ENCODE assay signal across 19 cellular contexts in the genomic region with DNA sequence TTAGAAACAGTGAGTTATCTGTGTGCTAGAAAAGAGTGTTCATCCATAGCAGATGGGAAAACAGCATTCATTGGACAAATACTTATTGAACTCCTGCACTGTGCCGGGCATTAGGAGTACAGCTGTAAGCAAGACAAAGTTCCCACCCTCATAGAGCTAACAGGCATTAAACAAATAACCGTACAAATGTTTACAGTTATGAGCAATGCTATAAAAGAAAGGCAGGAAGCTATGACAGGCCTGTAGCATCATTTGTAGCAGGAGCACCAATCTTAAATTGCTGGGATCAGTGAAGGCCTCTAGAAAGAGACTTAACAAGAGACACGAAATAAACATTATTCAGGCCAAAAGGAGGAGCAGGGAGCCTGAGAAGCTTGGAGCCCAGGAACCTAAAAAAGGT. TPM values are rescaled to one million over a fixed set of nuclear protein-coding genes. Genes with fewer than 3 reads are reported as not detected.
A peak's percentile ranks its signal among the peaks of the same experiment; 100 is the strongest.
DNase-seq lines count a peak whose midpoint lies in the region; ATAC-seq and TF ChIP-seq lines count a peak whose summit lies in the region.
"Had no signal": no experiment of that assay in that cellular context is flagged by ENCODE, and none has a peak within 500 bp of the region (broad histone marks: within the 10 kb centered on the region; RNA-seq: fewer than 3 reads in every experiment).

No MANE protein-coding gene starts in this region.

- dilution Hi-C loops in IMR-90 (cut with HindIII; ENCODE audit: low sequenced_read_pairs, unreplicated experiment) = no loop called here

- 0 out of 2 replicates have a peak, but pooled peaks cover 3% of the 10 kb centered on the region for H4K20me1 ChIP-seq in IMR-90 (ENCODE audit: insufficient read depth, low read length)

- BruUV-seq in IMR-90 (replicated peaks; lab: Mats Ljungman, UMichigan) = no TSS peak

- intact Hi-C loops in IMR-90 (cut with micrococcal nuclease) = no loop called here

- H3K4me1 ChIP-seq in ACC112 (ENCODE audit: control insufficient read depth, insufficient read depth, low read length, unreplicated experiment) (peaks cover 26% of the 10 kb centered on the region), IMR-90 (ENCODE audit: control insufficient read depth, insufficient read depth, low read length) (peaks cover 7% of the 10 kb centered on the region)

- no peak overlapping the region for H4K8ac ChIP-seq in IMR-90 (ENCODE audit: low read depth in 2 of 2, low read length in 2 of 2)

- peak overlapping the region; percentile 30; the same call in 1 of the 2 replicates for H3K27ac ChIP-seq in ACC112 (ENCODE audit: low read depth, low read length)
- H3K27ac ChIP-seq in IMR-90 (ENCODE audit: insufficient read depth, low read length) = no peak overlapping the region
- H3K27ac ChIP-seq: PC-9 had no signal

- no peak overlapping the region for H3K56ac ChIP-seq in IMR-90 (ENCODE audit: extremely low read depth, insufficient read depth, low read length)

- H3K4me3 ChIP-seq in ACC112 (ENCODE audit: low read depth, low read length) = no peak overlapping the region
- H3K4me3 ChIP-seq in IMR-90 (ENCODE audit: insufficient read depth, low read depth, low read length) = no peak overlapping the region
- H3K4me3 ChIP-seq: PC-9 had no signal

- no peak overlapping the region for H2AK5ac ChIP-seq in IMR-90 (ENCODE audit: low read depth, low read length)

- CTCF ChIA-PET in IMR-90 (lab: Yijun Ruan, JAX) = interaction anchor here (0.5 to 0.6 kb wide), 2 partner anchors 41 to 569 kb away, joined by 4 read pairs; no protein-coding TSS in a partner anchor

- H3K27me3 ChIP-seq in ACC112 (ENCODE audit: insufficient read depth, low read length) (peaks cover 10% of the 10 kb centered on the region; the same call in 1 of the 2 replicates), IMR-90 (ENCODE audit: control insufficient read depth, insufficient read depth, low read length) (no peaks in the 10 kb centered on the region)

- no peak overlapping the region for H2AK9ac ChIP-seq in IMR-90 (replicated peaks; ENCODE audit: low read depth, low read length, poor library complexity)

- in situ Hi-C loops in IMR-90 (cut with MboI; ENCODE audit: low sequenced_read_pairs) = no loop called here

- H2BK5ac ChIP-seq in IMR-90 (ENCODE audit: low read depth, low read length, poor library complexity, severe bottlenecking) = no peak overlapping the region

- no CpG with 5 or more reads among the region's 3 CpGs for WGBS in IMR-90 (ENCODE audit: extremely low coverage in 2 of 2, insufficient read length in 1 of 2), 2 experiments

- no peaks in the 10 kb centered on the region; the same call in 1 of the 2 replicates for H3K9me1 ChIP-seq in IMR-90 (ENCODE audit: insufficient read depth, low read length)

- no peak overlapping the region for H2BK15ac ChIP-seq in IMR-90 (ENCODE audit: low read depth, low read length)

- no peak overlapping the region for H3K4me2 ChIP-seq in IMR-90 (ENCODE audit: low read depth, low read length)
- H3K4me2 ChIP-seq: PC-9 had no signal

- no peaks in the 10 kb centered on the region for H3K9me3 ChIP-seq in IMR-90 (ENCODE audit: control insufficient read depth, insufficient read depth, low read length)

- TF ChIP-seq CTCF in IMR-90 (conservative IDR thresholded peaks at IDR 0.05; ENCODE audit: low read depth, low read length) = no peak

- no peak overlapping the region for H3K23ac ChIP-seq in IMR-90 (ENCODE audit: low read depth, low read length)

- H2AFZ ChIP-seq in ACC112 (ENCODE audit: low read length, unreplicated experiment) (no peak overlapping the region), IMR-90 (replicated peaks; ENCODE audit: low read length, poor library complexity) (no peak overlapping the region)
- H2AFZ ChIP-seq: PC-9 had no signal

- no peak overlapping the region for H4K91ac ChIP-seq in IMR-90 (ENCODE audit: insufficient read depth, low read depth, low read length)

- H3K4ac ChIP-seq in IMR-90 (ENCODE audit: low read depth, low read length) = no peak overlapping the region

- H3K36me3 ChIP-seq in ACC112 (ENCODE audit: insufficient read depth, low read length) = no peaks in the 10 kb centered on the region
- H3K36me3 ChIP-seq in IMR-90 (ENCODE audit: control insufficient read depth, insufficient read depth, low read length) = no peaks in the 10 kb centered on the region

- TF ChIP-seq RAD21 in IMR-90 (IDR thresholded peaks at IDR 0.05; ENCODE audit: low read length) = no peak

- H3K18ac ChIP-seq in IMR-90 (ENCODE audit: low read depth, low read length) = no peak overlapping the region

- H4K5ac ChIP-seq in IMR-90 (ENCODE audit: low read depth, low read length) = no peak overlapping the region

- no peak overlapping the region for H2BK20ac ChIP-seq in IMR-90 (ENCODE audit: low read depth, low read length)

- POLR2A ChIA-PET in IMR-90 (lab: Charles Lee; ENCODE audit: unreplicated experiment) = interaction anchor here (0.6 kb wide), 1 partner anchor 325 kb away, joined by 3 read pairs; no protein-coding TSS in a partner anchor

- H3K79me1 ChIP-seq in IMR-90 (ENCODE audit: low read depth in 1 of 2, low read length in 2 of 2) = no peaks in the 10 kb centered on the region

- DNase-seq in IMR-90 (peak; percentile 36), dermis blood vessel endothelial cell (peak; percentile 84), lung microvascular endothelial cell (ENCODE audit: low read depth in 2 of 2) (peak; percentile 53 to 92), EL (no peak), SIG-M5 treated with dmso at 0.1 percent for 504 hours (lab: John Stamatoyannopoulos, UW; ENCODE audit: unreplicated experiment) (no peak)
- DNase-seq: AML-193, COR-L47, DMS153, MV-4-11, NCI-H1417, NCI-H1930, NCI-H526 treated with DMSO at 0.1 percent for 48 hours, PC-9 had no signal

- no peak overlapping the region for H3K14ac ChIP-seq in IMR-90 (replicated peaks; ENCODE audit: low read depth, low read length)

- no peak for TF ChIP-seq POLR2A in IMR-90 (IDR thresholded peaks at IDR 0.05; ENCODE audit: low read depth, low read length)

- ATAC-seq in IMR-90 (ENCODE audit: low read depth) (peak; percentile 60), GM21723 (IDR thresholded peaks at IDR 0.05; ENCODE audit: unreplicated experiment) (no peak), HG03571 (IDR thresholded peaks at IDR 0.05; ENCODE audit: unreplicated experiment) (no peak)
- ATAC-seq: HCT116 had no signal

- H3K9ac ChIP-seq in IMR-90 (ENCODE audit: low read depth, low read length) = no peak overlapping the region

- no peak overlapping the region for H2BK120ac ChIP-seq in IMR-90 (ENCODE audit: low read depth, low read length)

- H3K79me2 ChIP-seq in ACC112 (ENCODE audit: control insufficient read depth, insufficient read depth, low read length, unreplicated experiment) = no peaks in the 10 kb centered on the region

TF ChIP-seq in IMR-90, 13 proteins besides CTCF, POLR2A, EP300 and RAD21:
- TF ChIP-seq BHLHE40 (IDR thresholded peaks at IDR 0.05; ENCODE audit: low read depth, low read length) (no peak), MAFK (IDR thresholded peaks at IDR 0.05; ENCODE audit: low read depth, low read length) (no peak), MXI1 (IDR thresholded peaks at IDR 0.05; ENCODE audit: borderline replicate concordance, low read depth, low read length) (no peak), RCOR1 (IDR thresholded peaks at IDR 0.05; ENCODE audit: insufficient replicate concordance, low read length) (no peak), NFE2L2 (IDR thresholded peaks at IDR 0.05; ENCODE audit: low read depth, low read length) (no peak), CEBPB (IDR thresholded peaks at IDR 0.05; ENCODE audit: low read depth, low read length) (no peak), FOS (IDR thresholded peaks at IDR 0.05; ENCODE audit: low read depth, low read length) (no peak), MAZ (IDR thresholded peaks at IDR 0.05; ENCODE audit: borderline replicate concordance, low read depth, low read length) (no peak), RFX5 (IDR thresholded peaks at IDR 0.05; ENCODE audit: low read depth, low read length) (no peak), SMC3 (IDR thresholded peaks at IDR 0.05; ENCODE audit: low read depth, low read length) (no peak), CHD1 (IDR thresholded peaks at IDR 0.05; ENCODE audit: low read depth, low read length) (no peak)
- TF ChIP-seq, protein P1, sequence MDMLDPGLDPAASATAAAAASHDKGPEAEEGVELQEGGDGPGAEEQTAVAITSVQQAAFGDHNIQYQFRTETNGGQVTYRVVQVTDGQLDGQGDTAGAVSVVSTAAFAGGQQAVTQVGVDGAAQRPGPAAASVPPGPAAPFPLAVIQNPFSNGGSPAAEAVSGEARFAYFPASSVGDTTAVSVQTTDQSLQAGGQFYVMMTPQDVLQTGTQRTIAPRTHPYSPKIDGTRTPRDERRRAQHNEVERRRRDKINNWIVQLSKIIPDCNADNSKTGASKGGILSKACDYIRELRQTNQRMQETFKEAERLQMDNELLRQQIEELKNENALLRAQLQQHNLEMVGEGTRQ (IDR thresholded peaks at IDR 0.05; ENCODE audit: low read depth, low read length) = no peak
- TF ChIP-seq, protein P2, sequence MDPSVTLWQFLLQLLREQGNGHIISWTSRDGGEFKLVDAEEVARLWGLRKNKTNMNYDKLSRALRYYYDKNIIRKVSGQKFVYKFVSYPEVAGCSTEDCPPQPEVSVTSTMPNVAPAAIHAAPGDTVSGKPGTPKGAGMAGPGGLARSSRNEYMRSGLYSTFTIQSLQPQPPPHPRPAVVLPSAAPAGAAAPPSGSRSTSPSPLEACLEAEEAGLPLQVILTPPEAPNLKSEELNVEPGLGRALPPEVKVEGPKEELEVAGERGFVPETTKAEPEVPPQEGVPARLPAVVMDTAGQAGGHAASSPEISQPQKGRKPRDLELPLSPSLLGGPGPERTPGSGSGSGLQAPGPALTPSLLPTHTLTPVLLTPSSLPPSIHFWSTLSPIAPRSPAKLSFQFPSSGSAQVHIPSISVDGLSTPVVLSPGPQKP (IDR thresholded peaks at IDR 0.05; ENCODE audit: borderline replicate concordance, low read depth, low read length) = no peak

RNA-seq across cellular contexts. Expression of a gene that starts 15.6 kb away (rescaled TPM):
- total RNA-seq in IMR-90 (2012; rRNA removed) (0.28 and 0.72 TPM in 2 replicates), dermis blood vessel endothelial cell (8.7 and 10.5 TPM in 2 replicates), lung microvascular endothelial cell (3.7 and 4.2 TPM in 2 replicates)
- 0.32 and 0.44 TPM in 2 replicates for polyA plus RNA-seq in IMR-90 (2012; rRNA removed)
- polyA plus RNA-seq in IMR-90 (2012; cell fraction: cytosol; rRNA removed) = 0.02 and 0.13 TPM in 2 replicates
- 0.11 and 0.24 TPM in 2 replicates for polyA plus RNA-seq in IMR-90 (2012; cell fraction: nucleus; rRNA removed; ENCODE audit: low replicate concordance)
- total RNA-seq: G401, SK-MEL-5 had no signal

RNA-seq across cellular contexts. Expression of a gene that starts 39.4 kb away (rescaled TPM):
- total RNA-seq in IMR-90 (2012; rRNA removed) (0.18 and 0.28 TPM in 2 replicates), dermis blood vessel endothelial cell (181 and 215 TPM in 2 replicates), lung microvascular endothelial cell (155 and 398 TPM in 2 replicates)
- 0.12 TPM in 1 of 2 replicates, not detected in the other for polyA plus RNA-seq in IMR-90 (2012; rRNA removed)
- 0.08 and 0.13 TPM in 2 replicates for polyA plus RNA-seq in IMR-90 (2012; cell fraction: cytosol; rRNA removed)
- polyA plus RNA-seq in IMR-90 (2012; cell fraction: nucleus; rRNA removed; ENCODE audit: low replicate concordance) = 0.09 and 0.11 TPM in 2 replicates
- total RNA-seq: PC-9, SK-MEL-5 had no signal

Comparison
In these comparisons a context has a peak if more than half of its experiments do, and no peak if none do; other contexts are left out.
1. DNase-seq: peak in IMR-90 (single experiment), dermis blood vessel endothelial cell (single experiment) and lung microvascular endothelial cell (2 of 2); none in EL (single experiment) and SIG-M5 treated with dmso at 0.1 percent for 504 hours (single experiment).
2. RNA of a gene that starts 39.4 kb away (total RNA-seq): 155 to 398 TPM in lung microvascular endothelial cell and 181 to 215 TPM in dermis blood vessel endothelial cell; 0.18 to 0.28 TPM in IMR-90; every median in the first group is over 100 times any median in the second.